Comparison of ENCODE assay signal across 1 cellular context in the genomic region with DNA sequence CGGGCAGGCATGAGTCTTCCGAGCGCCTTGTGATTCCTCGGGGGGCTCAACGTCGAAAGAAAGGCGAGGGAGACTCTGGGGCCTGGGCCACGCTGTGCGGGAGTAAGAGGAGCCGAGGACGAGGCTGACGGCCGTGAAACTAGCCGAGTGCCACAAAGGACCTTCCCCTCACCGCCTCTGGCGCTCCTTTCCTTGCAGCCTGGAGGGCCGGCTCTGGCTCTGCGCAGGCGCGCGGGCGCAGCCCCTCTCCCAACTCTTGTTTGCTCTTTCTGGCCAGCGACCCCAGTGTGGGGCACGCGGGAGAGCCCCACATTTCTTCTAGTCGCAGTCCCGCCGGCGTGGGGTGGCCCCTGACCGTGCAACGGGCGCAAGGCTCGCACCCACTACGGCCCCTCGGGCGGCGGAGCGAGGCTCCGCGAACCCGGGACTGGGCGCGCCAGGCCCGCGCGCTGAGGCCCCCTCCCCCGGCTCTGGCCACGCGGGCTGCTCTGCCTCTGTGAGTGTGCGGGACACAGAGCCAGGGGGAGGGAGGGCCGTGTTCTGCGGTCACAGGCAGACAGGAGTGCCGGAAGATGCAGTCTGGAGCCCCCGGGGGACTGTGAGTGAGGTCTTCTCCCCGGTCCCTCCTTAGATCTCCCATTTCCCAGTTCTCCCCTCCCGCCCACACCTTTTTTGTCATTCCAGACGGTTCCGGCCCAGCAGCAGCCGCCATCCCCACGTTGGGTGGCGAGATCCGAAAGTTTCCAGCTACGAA.
TF ChIP-seq lines count a peak whose summit lies in the region.

No MANE protein-coding gene starts in this region.

TF ChIP-seq in GM12878, 131 proteins besides CTCF, POLR2A, EP300 and RAD21 (continued from another document):
- TF ChIP-seq, protein P1, sequence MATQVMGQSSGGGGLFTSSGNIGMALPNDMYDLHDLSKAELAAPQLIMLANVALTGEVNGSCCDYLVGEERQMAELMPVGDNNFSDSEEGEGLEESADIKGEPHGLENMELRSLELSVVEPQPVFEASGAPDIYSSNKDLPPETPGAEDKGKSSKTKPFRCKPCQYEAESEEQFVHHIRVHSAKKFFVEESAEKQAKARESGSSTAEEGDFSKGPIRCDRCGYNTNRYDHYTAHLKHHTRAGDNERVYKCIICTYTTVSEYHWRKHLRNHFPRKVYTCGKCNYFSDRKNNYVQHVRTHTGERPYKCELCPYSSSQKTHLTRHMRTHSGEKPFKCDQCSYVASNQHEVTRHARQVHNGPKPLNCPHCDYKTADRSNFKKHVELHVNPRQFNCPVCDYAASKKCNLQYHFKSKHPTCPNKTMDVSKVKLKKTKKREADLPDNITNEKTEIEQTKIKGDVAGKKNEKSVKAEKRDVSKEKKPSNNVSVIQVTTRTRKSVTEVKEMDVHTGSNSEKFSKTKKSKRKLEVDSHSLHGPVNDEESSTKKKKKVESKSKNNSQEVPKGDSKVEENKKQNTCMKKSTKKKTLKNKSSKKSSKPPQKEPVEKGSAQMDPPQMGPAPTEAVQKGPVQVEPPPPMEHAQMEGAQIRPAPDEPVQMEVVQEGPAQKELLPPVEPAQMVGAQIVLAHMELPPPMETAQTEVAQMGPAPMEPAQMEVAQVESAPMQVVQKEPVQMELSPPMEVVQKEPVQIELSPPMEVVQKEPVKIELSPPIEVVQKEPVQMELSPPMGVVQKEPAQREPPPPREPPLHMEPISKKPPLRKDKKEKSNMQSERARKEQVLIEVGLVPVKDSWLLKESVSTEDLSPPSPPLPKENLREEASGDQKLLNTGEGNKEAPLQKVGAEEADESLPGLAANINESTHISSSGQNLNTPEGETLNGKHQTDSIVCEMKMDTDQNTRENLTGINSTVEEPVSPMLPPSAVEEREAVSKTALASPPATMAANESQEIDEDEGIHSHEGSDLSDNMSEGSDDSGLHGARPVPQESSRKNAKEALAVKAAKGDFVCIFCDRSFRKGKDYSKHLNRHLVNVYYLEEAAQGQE (IDR thresholded peaks at IDR 0.05; ENCODE audit: low read depth, low read length): peak; percentile 15; the same call in 1 of the 2 replicates
- peak in 1 of 2 experiments; percentile 19; a peak in 1 of 3 replicates for TF ChIP-seq EGR1 (IDR thresholded peaks at IDR 0.05; ENCODE audit: borderline replicate concordance in 1 of 2, low read depth in 2 of 2, low read length in 2 of 2)
TF ChIP-seq in GM12878: peak in this region for 12.
